In the genomic region with DNA sequence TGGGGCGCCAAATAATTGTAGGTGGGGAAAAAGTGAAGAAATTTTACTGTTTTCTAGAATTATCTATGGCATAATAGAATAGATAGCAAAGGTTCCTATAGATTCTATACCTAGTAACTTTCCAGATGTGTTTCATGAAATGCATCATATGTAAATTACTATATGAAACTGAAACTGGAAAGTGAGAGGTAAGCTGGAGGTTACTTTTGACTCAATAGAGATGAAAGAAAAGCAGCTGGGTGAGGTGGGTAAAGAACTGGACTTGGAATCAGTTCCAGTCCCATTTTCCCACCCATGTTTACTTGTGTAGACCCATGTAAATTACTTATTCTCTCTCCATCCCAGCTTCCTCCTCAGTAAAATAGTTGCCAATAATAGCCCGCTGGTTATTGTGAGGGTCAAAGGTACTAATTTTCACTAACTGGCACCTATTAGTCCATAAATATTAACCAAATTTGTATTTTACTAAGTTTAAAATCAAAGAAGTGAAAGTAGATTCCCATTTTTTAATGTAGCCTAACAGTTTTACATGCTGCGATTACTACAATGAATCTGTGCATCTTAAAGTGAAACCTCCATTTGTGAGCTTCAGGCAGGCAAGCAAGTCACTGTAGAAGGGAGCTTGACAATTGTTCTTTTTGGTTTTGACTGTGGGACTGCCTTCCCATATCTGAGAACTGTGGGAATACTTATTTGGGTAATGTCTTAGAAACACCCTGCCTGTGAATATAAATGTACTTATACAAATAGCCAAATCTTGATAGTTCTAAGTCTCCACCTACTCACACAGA, we compare ENCODE assay signal across 10 cellular contexts.
DNase-seq lines count a peak whose midpoint lies in the region; ATAC-seq and TF ChIP-seq lines count a peak whose summit lies in the region.
"Had no signal": no experiment of that assay in that cellular context is flagged by ENCODE, and none has a peak within 500 bp of the region (broad histone marks: within the 10 kb centered on the region; RNA-seq: fewer than 3 reads in every experiment).

No MANE protein-coding gene starts in this region.

- ATAC-seq in GM19372 (IDR thresholded peaks at IDR 0.05; ENCODE audit: low read depth, unreplicated experiment): peak; percentile 98
- peak; percentile 92 for ATAC-seq in HG03045 (IDR thresholded peaks at IDR 0.05; ENCODE audit: unreplicated experiment)
- ATAC-seq: K562 had no signal

- H3K9me3 ChIP-seq in DOHH2 (ENCODE audit: control insufficient read depth, insufficient read depth, low read length): no peaks in the 10 kb centered on the region
- no peaks in the 10 kb centered on the region for H3K9me3 ChIP-seq in ovary

- H3K4me1 ChIP-seq in DOHH2 (ENCODE audit: control insufficient read depth, low read length) (peaks cover 10% of the 10 kb centered on the region), ovary (ENCODE audit: insufficient read depth) (peaks cover 5% of the 10 kb centered on the region)

- TF ChIP-seq POLR2A in ovary (IDR thresholded peaks at IDR 0.05): no peak

- H3K36me3 ChIP-seq in DOHH2 (ENCODE audit: control insufficient read depth, low read length) (no peaks in the 10 kb centered on the region), ovary (no peaks in the 10 kb centered on the region)

- DNase-seq in astrocyte of the spinal cord (ENCODE audit: low read depth, low spot score) (peak; percentile 9), iPS-NIHi7 (ENCODE audit: extremely low spot score) (no peak), ovary (no peak), globus pallidus (ENCODE audit: low spot score) (no peak)
- no peak for DNase-seq in stimulated activated CD8-positive, alpha-beta memory T cell treated with anti-CD3 and anti-CD28 coated beads, Interleukin-4, amount 100 ng/mL, for 48 hours
- DNase-seq: central memory CD4-positive, alpha-beta T cell had no signal

- 63 to 66% (median 65%) methylated on average over 3 of the region's 3 CpGs for WGBS in ovary, 3 donors

- H3K4me3 ChIP-seq in DOHH2 (ENCODE audit: low read length) (0 out of 2 replicates have a peak overlapping the region, but pooled peaks have one; percentile 5), astrocyte of the spinal cord (ENCODE audit: low read depth, low read length) (no peak overlapping the region), ovary (no peak overlapping the region)
- H3K4me3 ChIP-seq: K562 had no signal

- no peaks in the 10 kb centered on the region for H3K79me2 ChIP-seq in DOHH2 (ENCODE audit: control insufficient read depth, low read length)

- TF ChIP-seq CTCF in DOHH2 (IDR thresholded peaks at IDR 0.05; ENCODE audit: low read depth, low read length, poor library complexity, severe bottlenecking) (no peak), astrocyte of the spinal cord (IDR thresholded peaks at IDR 0.05; ENCODE audit: low read depth, low read length) (no peak), ovary (IDR thresholded peaks at IDR 0.05) (no peak)

- intact Hi-C loops in ovary (cut with DNase I): no loop called here

- H3K27me3 ChIP-seq in DOHH2 (ENCODE audit: control insufficient read depth, low read length) (no peaks in the 10 kb centered on the region), ovary (no peaks in the 10 kb centered on the region)

- no peaks in the 10 kb centered on the region for H3K9me2 ChIP-seq in DOHH2 (replicated peaks; ENCODE audit: control insufficient read depth, low read length)

- TF ChIP-seq EP300 in ovary (IDR thresholded peaks at IDR 0.05): no peak

- H3K27ac ChIP-seq in DOHH2 (ENCODE audit: low read depth, low read length): no peak overlapping the region
- no peak overlapping the region for H3K27ac ChIP-seq in ovary

- no peaks in the 10 kb centered on the region for H4K20me1 ChIP-seq in DOHH2 (ENCODE audit: control insufficient read depth, insufficient read depth, low read depth, low read length)

- H3F3A ChIP-seq in DOHH2 (ENCODE audit: control insufficient read depth, insufficient read depth): no peaks in the 10 kb centered on the region

- in situ Hi-C loops in astrocyte of the spinal cord (cut with HindIII; ENCODE audit: low sequenced_read_pairs): no loop called here

- peak overlapping the region; percentile 30; the same call in 1 of the 2 replicates for H3K4me2 ChIP-seq in DOHH2 (ENCODE audit: low read length)
